ENCODE assay signal across 1 cellular context in the genomic region with DNA sequence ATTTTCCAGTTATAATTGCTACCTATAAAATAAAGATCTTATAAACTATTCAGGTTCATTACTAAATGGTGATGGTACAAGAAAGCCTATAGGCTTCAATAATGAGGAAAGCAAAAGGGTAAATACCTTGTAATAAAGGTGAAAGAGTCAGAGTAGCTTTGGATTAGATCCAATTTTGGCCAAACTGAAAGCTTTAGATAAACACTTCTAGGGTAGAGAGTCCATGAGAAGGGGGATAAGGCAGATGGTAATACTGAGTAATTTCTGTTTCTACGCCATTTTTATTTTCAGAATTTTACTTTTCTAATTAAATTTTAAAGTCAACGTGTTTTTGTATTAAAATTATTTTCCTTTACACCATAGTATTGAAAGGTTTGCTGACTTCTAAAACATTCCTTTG.
TF ChIP-seq lines count a peak whose summit lies in the region.

No MANE protein-coding gene starts in this region.

TF ChIP-seq in K562, 482 proteins besides CTCF, POLR2A, EP300 and RAD21:
- TF ChIP-seq DDX20 (tag; IDR thresholded peaks at IDR 0.05; ENCODE audit: low read depth) (no peak), ARID1B (IDR thresholded peaks at IDR 0.05) (0 out of 2 replicates have a peak, but pooled peaks have one; percentile 34), NFATC3 (IDR thresholded peaks at IDR 0.05) (no peak), ZNF384 (IDR thresholded peaks at IDR 0.05; ENCODE audit: low read depth, low read length) (no peak), IRF2 (CRISPR knock-in tag; IDR thresholded peaks at IDR 0.05) (no peak), NFIC (IDR thresholded peaks at IDR 0.05) (peak; percentile 72), NFE2 (IDR thresholded peaks at IDR 0.05; ENCODE audit: low read depth) (no peak), SETDB1 (IDR thresholded peaks at IDR 0.05; ENCODE audit: low read length) (no peak), XRCC4 (IDR thresholded peaks at IDR 0.05; ENCODE audit: extremely low read depth, insufficient read depth, insufficient read length) (no peak), ERF (CRISPR knock-in tag; IDR thresholded peaks at IDR 0.05) (no peak), FOXA1 (IDR thresholded peaks at IDR 0.05; ENCODE audit: borderline replicate concordance) (no peak), CBFA2T2 (conservative IDR thresholded peaks at IDR 0.05) (0 out of 2 replicates have a peak, but pooled peaks have one; percentile 13), CBFA2T3 (IDR thresholded peaks at IDR 0.05) (peak; percentile 52), ZNF354B (CRISPR knock-in tag; IDR thresholded peaks at IDR 0.05) (no peak), HDAC2 (IDR thresholded peaks at IDR 0.05) (no peak), SMARCB1 (IDR thresholded peaks at IDR 0.05; ENCODE audit: insufficient read length, low read depth) (no peak)
- TF ChIP-seq, protein P1, sequence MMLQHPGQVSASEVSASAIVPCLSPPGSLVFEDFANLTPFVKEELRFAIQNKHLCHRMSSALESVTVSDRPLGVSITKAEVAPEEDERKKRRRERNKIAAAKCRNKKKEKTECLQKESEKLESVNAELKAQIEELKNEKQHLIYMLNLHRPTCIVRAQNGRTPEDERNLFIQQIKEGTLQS (IDR thresholded peaks at IDR 0.05), result no peak
- TF ChIP-seq, protein P1 (CRISPR knock-in tag; conservative IDR thresholded peaks at IDR 0.05), result no peak
- TF ChIP-seq, protein P2, sequence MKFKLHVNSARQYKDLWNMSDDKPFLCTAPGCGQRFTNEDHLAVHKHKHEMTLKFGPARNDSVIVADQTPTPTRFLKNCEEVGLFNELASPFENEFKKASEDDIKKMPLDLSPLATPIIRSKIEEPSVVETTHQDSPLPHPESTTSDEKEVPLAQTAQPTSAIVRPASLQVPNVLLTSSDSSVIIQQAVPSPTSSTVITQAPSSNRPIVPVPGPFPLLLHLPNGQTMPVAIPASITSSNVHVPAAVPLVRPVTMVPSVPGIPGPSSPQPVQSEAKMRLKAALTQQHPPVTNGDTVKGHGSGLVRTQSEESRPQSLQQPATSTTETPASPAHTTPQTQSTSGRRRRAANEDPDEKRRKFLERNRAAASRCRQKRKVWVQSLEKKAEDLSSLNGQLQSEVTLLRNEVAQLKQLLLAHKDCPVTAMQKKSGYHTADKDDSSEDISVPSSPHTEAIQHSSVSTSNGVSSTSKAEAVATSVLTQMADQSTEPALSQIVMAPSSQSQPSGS (CRISPR knock-in tag; IDR thresholded peaks at IDR 0.05), result no peak
